ENCODE assay signal across 8 cellular contexts in the genomic region with DNA sequence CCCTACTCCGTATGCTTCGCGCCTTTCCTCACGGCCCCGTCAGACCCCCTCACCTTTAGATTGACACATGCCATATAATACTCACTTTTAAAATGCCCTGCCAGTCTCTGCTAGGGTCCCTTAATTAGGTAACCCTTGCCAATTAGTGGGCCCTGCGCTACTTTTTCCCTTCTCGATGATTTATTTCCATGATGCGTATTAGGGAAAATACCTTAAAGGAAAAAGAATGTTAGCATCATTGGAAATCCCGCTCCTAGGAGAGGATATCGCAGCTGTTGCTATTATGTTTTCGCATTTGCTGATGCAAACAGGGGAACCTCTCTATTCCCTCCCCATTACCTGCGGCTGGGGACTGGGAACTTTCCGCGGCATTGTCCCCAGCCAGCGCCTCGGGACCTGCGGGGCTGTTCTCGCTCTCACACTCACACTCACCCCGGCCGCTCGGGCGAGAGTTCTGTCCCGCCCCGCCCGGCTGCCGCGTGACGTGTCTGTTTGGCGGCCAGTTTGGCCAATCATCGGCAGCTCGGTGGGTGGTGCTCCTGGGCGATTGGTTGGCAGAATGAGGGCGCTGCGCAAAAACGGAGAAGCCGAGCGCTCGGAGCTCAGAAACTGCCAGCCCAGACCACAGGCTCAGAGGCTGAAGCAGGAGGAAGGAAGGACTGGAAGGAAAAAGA. TPM values are rescaled to one million over a fixed set of nuclear protein-coding genes. Genes with fewer than 3 reads are reported as not detected.
DNase-seq lines count a peak whose midpoint lies in the region; ATAC-seq, FAIRE-seq and TF ChIP-seq lines count a peak whose summit lies in the region.

A gene with protein sequence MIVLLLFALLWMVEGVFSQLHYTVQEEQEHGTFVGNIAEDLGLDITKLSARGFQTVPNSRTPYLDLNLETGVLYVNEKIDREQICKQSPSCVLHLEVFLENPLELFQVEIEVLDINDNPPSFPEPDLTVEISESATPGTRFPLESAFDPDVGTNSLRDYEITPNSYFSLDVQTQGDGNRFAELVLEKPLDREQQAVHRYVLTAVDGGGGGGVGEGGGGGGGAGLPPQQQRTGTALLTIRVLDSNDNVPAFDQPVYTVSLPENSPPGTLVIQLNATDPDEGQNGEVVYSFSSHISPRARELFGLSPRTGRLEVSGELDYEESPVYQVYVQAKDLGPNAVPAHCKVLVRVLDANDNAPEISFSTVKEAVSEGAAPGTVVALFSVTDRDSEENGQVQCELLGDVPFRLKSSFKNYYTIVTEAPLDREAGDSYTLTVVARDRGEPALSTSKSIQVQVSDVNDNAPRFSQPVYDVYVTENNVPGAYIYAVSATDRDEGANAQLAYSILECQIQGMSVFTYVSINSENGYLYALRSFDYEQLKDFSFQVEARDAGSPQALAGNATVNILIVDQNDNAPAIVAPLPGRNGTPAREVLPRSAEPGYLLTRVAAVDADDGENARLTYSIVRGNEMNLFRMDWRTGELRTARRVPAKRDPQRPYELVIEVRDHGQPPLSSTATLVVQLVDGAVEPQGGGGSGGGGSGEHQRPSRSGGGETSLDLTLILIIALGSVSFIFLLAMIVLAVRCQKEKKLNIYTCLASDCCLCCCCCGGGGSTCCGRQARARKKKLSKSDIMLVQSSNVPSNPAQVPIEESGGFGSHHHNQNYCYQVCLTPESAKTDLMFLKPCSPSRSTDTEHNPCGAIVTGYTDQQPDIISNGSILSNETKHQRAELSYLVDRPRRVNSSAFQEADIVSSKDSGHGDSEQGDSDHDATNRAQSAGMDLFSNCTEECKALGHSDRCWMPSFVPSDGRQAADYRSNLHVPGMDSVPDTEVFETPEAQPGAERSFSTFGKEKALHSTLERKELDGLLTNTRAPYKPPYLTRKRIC (plus strand): TSS at position 605 of the 674 bp plus-strand sequence. CDS start 847 bp downstream, outside the sequence.

- dilution Hi-C loops in keratinocyte (cut with MboI; ENCODE audit: extremely low pct_ligation_motif_present, low sequenced_read_pairs), result no loop called here

- H3K79me2 ChIP-seq in keratinocyte (ENCODE audit: control insufficient read depth, insufficient read depth, low read length), result no peaks in the 10 kb centered on the region

- H4K20me1 ChIP-seq in keratinocyte (ENCODE audit: control insufficient read depth, extremely low read depth, insufficient read depth, low read length), result no peaks in the 10 kb centered on the region

- no peak for TF ChIP-seq CTCF in keratinocyte (optimal IDR thresholded peaks at IDR 0.05 in 1 of 3, IDR thresholded peaks at IDR 0.05 in 1 of 3, conservative IDR thresholded peaks at IDR 0.05 in 1 of 3; ENCODE audit: extremely low read depth in 1 of 3, insufficient read depth in 2 of 3, low read length in 3 of 3)

- ATAC-seq in GM19023 (IDR thresholded peaks at IDR 0.05; ENCODE audit: unreplicated experiment), result peak; percentile 96

- no peaks in the 10 kb centered on the region for H3K9me1 ChIP-seq in keratinocyte (ENCODE audit: control insufficient read depth, extremely low read depth, insufficient read depth, low read length)

- H3K27ac ChIP-seq in SJSA1, result no peak within 1 kb of the TSS
- peak within 1 kb of the TSS; percentile 94 for H3K27ac ChIP-seq in cingulate gyrus (ENCODE audit: low read depth, low read length)
- no peak within 1 kb of the TSS for H3K27ac ChIP-seq in keratinocyte (ENCODE audit: control insufficient read depth, insufficient read depth, low read length)
- H3K27ac ChIP-seq in skin epidermis, result no peak within 1 kb of the TSS

- peak within 1 kb of the TSS; percentile 4; the same call in 1 of the 2 replicates for H3K4me3 ChIP-seq in SJSA1
- H3K4me3 ChIP-seq in keratinocyte (ENCODE audit: control insufficient read depth in 2 of 3, extremely low read depth in 1 of 3, insufficient read depth in 2 of 3, low read depth in 1 of 3, low read length in 3 of 3), result peak within 1 kb of the TSS; percentile 13 to 57 (median 57)
- peak within 1 kb of the TSS in 6 of 7 experiments; percentile 5 to 30 (median 14) for H3K4me3 ChIP-seq in skin epidermis

- H3K9me3 ChIP-seq in SJSA1 (replicated peaks), result no peaks in the 10 kb centered on the region
- H3K9me3 ChIP-seq in keratinocyte (ENCODE audit: control insufficient read depth, low read depth, low read length), result no peaks in the 10 kb centered on the region

- H3K36me3 ChIP-seq in SJSA1, result no peaks in the 10 kb centered on the region
- no peaks in the 10 kb centered on the region for H3K36me3 ChIP-seq in keratinocyte (ENCODE audit: control insufficient read depth in 2 of 2, extremely low read depth in 1 of 2, insufficient read depth in 2 of 2, low read length in 2 of 2)

- no peak for FAIRE-seq in keratinocyte (lab: Jason Lieb, UNC)

- DNase-seq in AG08395 (ENCODE audit: low spot score), result peak; percentile 93
- peak; percentile 79 for DNase-seq in HPDE6-E6E7 (ENCODE audit: extremely low spot score)
- peak; percentile 34 to 54 for DNase-seq in SJSA1 (ENCODE audit: low read depth in 1 of 2, low spot score in 2 of 2)
- DNase-seq in keratinocyte (ENCODE audit: low read depth, low spot score), result no peak
- DNase-seq in activated effector memory CD4-positive, alpha-beta T cell treated with Interleukin-2 at 50 U/mL for 16 hours, result no peak

- H3K4me2 ChIP-seq in keratinocyte (ENCODE audit: control insufficient read depth, extremely low read depth, insufficient read depth, low read depth, low read length), result peak within 1 kb of the TSS; percentile 78

- H2AFZ ChIP-seq in keratinocyte (ENCODE audit: control insufficient read depth, low read length), result peak within 1 kb of the TSS; percentile 30

- H3K9ac ChIP-seq in keratinocyte (ENCODE audit: control insufficient read depth, extremely low read depth, insufficient read depth, low read length), result no peak within 1 kb of the TSS

- H3K4me1 ChIP-seq in SJSA1 (replicated peaks) (no peaks in the 10 kb centered on the region), keratinocyte (ENCODE audit: control insufficient read depth, extremely low read depth, insufficient read depth, low read length) (peaks cover 12% of the 10 kb centered on the region)

- H3K27me3 ChIP-seq in SJSA1 (replicated peaks) (peaks cover 26% of the 10 kb centered on the region), keratinocyte (ENCODE audit: control insufficient read depth, extremely low read depth, insufficient read depth, low read length) (peaks cover 79% of the 10 kb centered on the region)

RNA-seq across cellular contexts. Expression of the gene that starts here (rescaled TPM):
- not detected in 2 replicates for total RNA-seq in SJSA1 (2014; rRNA removed; shearing (Covaris generic))
- polyA plus RNA-seq in keratinocyte, result 0.01 TPM in 2 of 3 replicates, not detected in the other
- polyA plus RNA-seq in keratinocyte (2011; ENCODE audit: low read depth), result not detected
- polyA plus RNA-seq in keratinocyte (2011; cell fraction: cytosol; rRNA removed), result not detected in 2 replicates
- not detected in 2 replicates for polyA plus RNA-seq in keratinocyte (2011; cell fraction: nucleus; rRNA removed)
- polyA plus RNA-seq in keratinocyte (2012; ENCODE audit: low replicate concordance), result not detected in 2 replicates
- not detected in 3 replicates for polyA minus RNA-seq in keratinocyte
- polyA minus RNA-seq in keratinocyte (2011; cell fraction: cytosol; rRNA and poly(A)+ RNA removed), result not detected
- polyA minus RNA-seq in keratinocyte (2011; cell fraction: nucleus; rRNA and poly(A)+ RNA removed), result 0.11 TPM in 1 of 2 replicates, not detected in the other

Comparison
In these comparisons a context has a peak if more than half of its experiments do, and no peak if none do; other contexts are left out.
1. Peak in DNase-seq and H3K4me3 ChIP-seq in SJSA1; RNA of the gene not detected or under 1 TPM.
2. DNase-seq: peak in AG08395 (single experiment) and HPDE6-E6E7 (single experiment); none in keratinocyte (single experiment) and activated effector memory CD4-positive, alpha-beta T cell treated with Interleukin-2 at 50 U/mL for 16 hours (single experiment).
3. H3K4me3 ChIP-seq: peak in every context shown above with its lines; median percentile 57 in keratinocyte; 14 in skin epidermis; 4 in SJSA1.